ENCODE assay signal across 10 cellular contexts in genomic region chr11:10539339-10539738, GRCh38. TPM values are rescaled to one million over a fixed set of nuclear protein-coding genes. Genes with fewer than 3 reads are reported as not detected.
DNase-seq lines count a peak whose midpoint lies in the region; ATAC-seq and TF ChIP-seq lines count a peak whose summit lies in the region.
"Had no signal": no experiment of that assay in that cellular context is flagged by ENCODE, and none has a peak within 500 bp of the region (broad histone marks: within the 10 kb centered on the region; RNA-seq: fewer than 3 reads in every experiment).

No MANE protein-coding gene starts in this region.

- H3K9me3 ChIP-seq in thyroid gland = no peaks in the 10 kb centered on the region

- no peaks in the 10 kb centered on the region for H3K27me3 Mint-ChIP-seq in central memory CD8-positive, alpha-beta T cell
- H3K27me3 Mint-ChIP-seq in osteocyte (ENCODE audit: unreplicated experiment) = no peaks in the 10 kb centered on the region

- peaks cover 6 to 7% of the 10 kb centered on the region in 2 donors for H3K4me1 ChIP-seq in thyroid gland

- peak overlapping the region; percentile 13 for H3K27ac Mint-ChIP-seq in central memory CD8-positive, alpha-beta T cell (ENCODE audit: low read depth)
- peak overlapping the region; percentile 88 for H3K27ac Mint-ChIP-seq in osteocyte (ENCODE audit: unreplicated experiment)

- no peaks in the 10 kb centered on the region for H3K36me3 ChIP-seq in thyroid gland

- DNase-seq in DMS53 treated with DMSO at 0.1 percent for 48 hours (lab: John Stamatoyannopoulos, UW; ENCODE audit: unreplicated experiment) (peak; percentile 78), LoVo (ENCODE audit: low spot score) (peak; percentile 63), osteocyte (ENCODE audit: extremely low spot score, unreplicated experiment) (no peak), thyroid gland (no peak), NCI-H2081 treated with DMSO at 0.1 percent for 48 hours (lab: John Stamatoyannopoulos, UW) (no peak)
- no peak for DNase-seq in central memory CD8-positive, alpha-beta T cell (ENCODE audit: low spot score in 2 of 2)
- DNase-seq in stimulated activated naive CD4-positive, alpha-beta T cell (lab: John Stamatoyannopoulos, UW) = no peak
- DNase-seq: activated CD4-positive, alpha-beta T cell treated with anti-CD3 and anti-CD28 coated beads for 48 hours; NCI-H345 had no signal

- TF ChIP-seq POLR2A in thyroid gland (IDR thresholded peaks at IDR 0.05) = no peak

- no peaks in the 10 kb centered on the region for H3K27me3 ChIP-seq in thyroid gland

- H3K9me3 Mint-ChIP-seq in central memory CD8-positive, alpha-beta T cell = no peaks in the 10 kb centered on the region
- H3K9me3 Mint-ChIP-seq in osteocyte (ENCODE audit: unreplicated experiment) = no peaks in the 10 kb centered on the region

- peaks cover 15% of the 10 kb centered on the region for H3K36me3 Mint-ChIP-seq in central memory CD8-positive, alpha-beta T cell (ENCODE audit: insufficient read depth)
- no peaks in the 10 kb centered on the region for H3K36me3 Mint-ChIP-seq in osteocyte (ENCODE audit: unreplicated experiment)

- intact Hi-C loops in thyroid gland (cut with DNase I) = no loop called here

- no peak for ATAC-seq in central memory CD8-positive, alpha-beta T cell (replicated peaks; ENCODE audit: extremely low read depth, poor library complexity, severe bottlenecking)

- peaks cover 21% of the 10 kb centered on the region for H3K4me1 Mint-ChIP-seq in central memory CD8-positive, alpha-beta T cell
- peaks cover 47% of the 10 kb centered on the region for H3K4me1 Mint-ChIP-seq in osteocyte (ENCODE audit: unreplicated experiment)

- H3K27ac ChIP-seq in thyroid gland = no peak overlapping the region

- no peak for TF ChIP-seq CTCF in osteocyte (IDR thresholded peaks at IDR 0.05)
- TF ChIP-seq CTCF in thyroid gland (IDR thresholded peaks at IDR 0.05) = no peak

- peak overlapping the region; percentile 83 for H3K4me3 Mint-ChIP-seq in central memory CD8-positive, alpha-beta T cell
- peak overlapping the region; percentile 92 for H3K4me3 Mint-ChIP-seq in osteocyte (ENCODE audit: unreplicated experiment)

- no peak overlapping the region for H3K4me3 ChIP-seq in thyroid gland (replicated peaks in 1 of 3)

RNA-seq across cellular contexts. Expression of gene RNF141, which starts 1.6 kb away (rescaled TPM):
- total RNA-seq in osteocyte = 28.7 and 30.0 TPM in 2 replicates
- total RNA-seq in thyroid gland = 10 to 100 TPM; 32.4 to 45.3 (median 40.7) TPM

RNA-seq across cellular contexts. Expression of gene LYVE1, which starts 29.1 kb away (rescaled TPM):
- total RNA-seq in osteocyte = 1.5 and 2.1 TPM in 2 replicates
- total RNA-seq in thyroid gland = 100 to 1,000 TPM in 1 of 4 donors, 10 to 100 TPM in 3; 27.2 to 185 (median 73.5) TPM
- total RNA-seq: Daoy had no signal

Comparison
In these comparisons a context has a peak if more than half of its experiments do, and no peak if none do; other contexts are left out.
1. DNase-seq: peak in DMS53 treated with DMSO at 0.1 percent for 48 hours (single experiment) and LoVo (single experiment); none in central memory CD8-positive, alpha-beta T cell (0 of 2), osteocyte (single experiment), thyroid gland (0 of 2), NCI-H2081 treated with DMSO at 0.1 percent for 48 hours (single experiment) and stimulated activated naive CD4-positive, alpha-beta T cell (0 of 6).